In genomic region chr14:33894339-33894738, GRCh38 we compare ENCODE assay signal across 8 cellular contexts.
"Had no signal": no experiment of that assay in that cellular context is flagged by ENCODE, and none has a peak within 500 bp of the region (broad histone marks: within the 10 kb centered on the region; RNA-seq: fewer than 3 reads in every experiment).

No MANE protein-coding gene starts in this region.

- DNase-seq: GDM1, GF-D8 had no signal

- FAIRE-seq: G401.6, GM12878, GM12891, GM12892, GM18507, GM19239 had no signal

- ATAC-seq: GM12878 had no signal

- H3K4me3 ChIP-seq: GM12878 had no signal
